28 cellular contexts compared by ENCODE assay signal in genomic region chr7:147635288-147635687, GRCh38.
"Had no signal": no experiment of that assay in that cellular context is flagged by ENCODE, and none has a peak within 500 bp of the region (broad histone marks: within the 10 kb centered on the region; RNA-seq: fewer than 3 reads in every experiment).

No MANE protein-coding gene starts in this region.

- H3K36me3 ChIP-seq: stomach, suprapubic skin, thoracic aorta, thyroid gland, tibial artery, tibial nerve, transverse colon, upper lobe of left lung, upper lobe of right lung, uterus, vagina had no signal

- H3K9me3 ChIP-seq: stomach, testis, thoracic aorta, thyroid gland, tibial artery, transverse colon, upper lobe of left lung, upper lobe of right lung, uterus, vagina had no signal

- H3K27me3 Mint-ChIP-seq: stimulated activated memory B cell treated with anti-CD40 and anti-IgM and Interleukin-4, amounts not matched to agents 10 μg/mL and 1 μg/mL and 100 μg/mL, for 72 hours; stimulated activated naive B cell treated with anti-CD40 and anti-IgM and Interleukin-4, amounts not matched to agents 10 μg/mL and 1 μg/mL and 100 μg/mL, for 72 hours; stimulated activated naive CD8-positive, alpha-beta T cell treated with anti-CD3 and anti-CD28 coated beads, Interleukin-15, amount 100 ng/mL, for 72 hours; stimulated activated naive CD8-positive, alpha-beta T cell treated with anti-CD3 and anti-CD28 coated beads, Interleukin-15, Interleukin-2, amounts not matched to agents 100 ng/mL and 50 ng/mL, for 24 hours had no signal

- H3K9me3 Mint-ChIP-seq: type B pancreatic cell had no signal

- H3K27me3 ChIP-seq: stomach, suprapubic skin, testis, thyroid gland, tibial artery, tibial nerve, transverse colon, upper lobe of left lung, upper lobe of right lung, uterus, vagina had no signal

- H3K4me3 ChIP-seq: stomach, suprapubic skin, testis, thoracic aorta, thyroid gland, tibial artery, tibial nerve, transverse colon, upper lobe of left lung, upper lobe of right lung, uterus, vagina had no signal

- FAIRE-seq: urothelium cell line had no signal

- H3K27ac Mint-ChIP-seq: stimulated activated effector memory CD8-positive, alpha-beta T cell treated with anti-CD3 and anti-CD28 coated beads, Interleukin-12 subunit alpha, Interleukin-12 subunit beta, amount 100 ng/mL, for 72 hours; stimulated activated memory B cell treated with anti-CD40 and anti-IgM and Interleukin-4, amounts not matched to agents 10 μg/mL and 1 μg/mL and 100 μg/mL, for 72 hours; stimulated activated naive B cell treated with anti-CD40 and anti-IgM and Interleukin-4, amounts not matched to agents 10 μg/mL and 1 μg/mL and 100 μg/mL, for 72 hours; stimulated activated naive CD8-positive, alpha-beta T cell treated with anti-CD3 and anti-CD28 coated beads, Interleukin-15, amount 100 ng/mL, for 72 hours; stimulated activated naive CD8-positive, alpha-beta T cell treated with anti-CD3 and anti-CD28 coated beads, Interleukin-15, Interleukin-2, amounts not matched to agents 100 ng/mL and 50 ng/mL, for 24 hours; type B pancreatic cell had no signal

- H3K4me3 Mint-ChIP-seq: stimulated activated effector memory CD8-positive, alpha-beta T cell treated with anti-CD3 and anti-CD28 coated beads, Interleukin-12 subunit alpha, Interleukin-12 subunit beta, amount 100 ng/mL, for 72 hours; stimulated activated memory B cell treated with anti-CD40 and anti-IgM and Interleukin-4, amounts not matched to agents 10 μg/mL and 1 μg/mL and 100 μg/mL, for 72 hours; stimulated activated naive B cell treated with anti-CD40 and anti-IgM and Interleukin-4, amounts not matched to agents 10 μg/mL and 1 μg/mL and 100 μg/mL, for 72 hours; stimulated activated naive CD8-positive, alpha-beta T cell treated with anti-CD3 and anti-CD28 coated beads, Interleukin-15, amount 100 ng/mL, for 72 hours; stimulated activated naive CD8-positive, alpha-beta T cell treated with anti-CD3 and anti-CD28 coated beads, Interleukin-15, Interleukin-2, amounts not matched to agents 100 ng/mL and 50 ng/mL, for 24 hours; type B pancreatic cell had no signal

- H3K27ac ChIP-seq: stomach, suprapubic skin, testis, thoracic aorta, thyroid gland, tibial artery, tibial nerve, transverse colon, upper lobe of left lung, upper lobe of right lung, uterus, vagina had no signal

- ATAC-seq: stimulated activated effector memory CD8-positive, alpha-beta T cell treated with anti-CD3 and anti-CD28 coated beads, Interleukin-12 subunit alpha, Interleukin-12 subunit beta, amount 100 ng/mL, for 72 hours; stimulated activated memory B cell treated with anti-CD40 and anti-IgM and Interleukin-4, amounts not matched to agents 10 μg/mL and 1 μg/mL and 100 μg/mL, for 72 hours; stimulated activated naive B cell treated with anti-CD40 and anti-IgM and Interleukin-4, amounts not matched to agents 10 μg/mL and 1 μg/mL and 100 μg/mL, for 72 hours; stimulated activated naive CD8-positive, alpha-beta T cell treated with anti-CD3 and anti-CD28 coated beads, Interleukin-15, amount 100 ng/mL, for 72 hours; stimulated activated naive CD8-positive, alpha-beta T cell treated with anti-CD3 and anti-CD28 coated beads, Interleukin-15, Interleukin-2, amounts not matched to agents 100 U/mL and 50 U/mL, for 24 hours; upper lobe of right lung had no signal

- H3K36me3 Mint-ChIP-seq: stimulated activated effector memory CD8-positive, alpha-beta T cell treated with anti-CD3 and anti-CD28 coated beads, Interleukin-12 subunit alpha, Interleukin-12 subunit beta, amount 100 ng/mL, for 72 hours; stimulated activated memory B cell treated with anti-CD40 and anti-IgM and Interleukin-4, amounts not matched to agents 10 μg/mL and 1 μg/mL and 100 μg/mL, for 72 hours; stimulated activated naive B cell treated with anti-CD40 and anti-IgM and Interleukin-4, amounts not matched to agents 10 μg/mL and 1 μg/mL and 100 μg/mL, for 72 hours; type B pancreatic cell had no signal

- H3K4me1 ChIP-seq: stomach, suprapubic skin, testis, thyroid gland, tibial artery, tibial nerve, transverse colon, upper lobe of left lung, upper lobe of right lung, uterus, vagina had no signal

- DNase-seq: stimulated activated CD4-positive, alpha-beta T cell treated with anti-CD3 and anti-CD28 coated beads, Interleukin-2, amount 100 ng/mL, for 48 hours; stimulated activated CD4-positive, alpha-beta T cell treated with anti-CD3 and anti-CD28 coated beads, Interleukin-4, amount 100 ng/mL, for 1 hour; stimulated activated CD4-positive, alpha-beta T cell treated with anti-CD3 and anti-CD28 coated beads, Interleukin-4, amount 100 ng/mL, for 24 hours; stimulated activated CD4-positive, alpha-beta T cell treated with anti-CD3 and anti-CD28 coated beads, Interleukin-4, amount 100 ng/mL, for 4 hours; stimulated activated CD8-positive, alpha-beta memory T cell treated with anti-CD3 and anti-CD28 coated beads, Interleukin-4, amount 100 ng/mL, for 48 hours; stimulated activated naive B cell treated with anti-CD40 and anti-IgM and Interleukin-4, amounts not matched to agents 10 μg/mL and 1 μg/mL and 100 μg/mL, for 72 hours; stimulated activated naive CD4-positive, alpha-beta T cell; stimulated activated naive CD4-positive, alpha-beta T cell treated with Interleukin-2 at 50 U/mL for 16 hours; stimulated activated naive CD8-positive, alpha-beta T cell treated with anti-CD3 and anti-CD28 coated beads, Interleukin-15, amount 100 ng/mL, for 72 hours; stimulated activated naive CD8-positive, alpha-beta T cell treated with anti-CD3 and anti-CD28 coated beads, Interleukin-15, Interleukin-2, amounts not matched to agents 100 U/mL and 50 U/mL, for 24 hours; stomach; substantia nigra; testis; thyroid gland; tibial artery; transverse colon; upper lobe of left lung; upper lobe of right lung; uterus had no signal

- H3K4me1 Mint-ChIP-seq: stimulated activated effector memory CD8-positive, alpha-beta T cell treated with anti-CD3 and anti-CD28 coated beads, Interleukin-12 subunit alpha, Interleukin-12 subunit beta, amount 100 ng/mL, for 72 hours; stimulated activated memory B cell treated with anti-CD40 and anti-IgM and Interleukin-4, amounts not matched to agents 10 μg/mL and 1 μg/mL and 100 μg/mL, for 72 hours; stimulated activated naive B cell treated with anti-CD40 and anti-IgM and Interleukin-4, amounts not matched to agents 10 μg/mL and 1 μg/mL and 100 μg/mL, for 72 hours; stimulated activated naive CD8-positive, alpha-beta T cell treated with anti-CD3 and anti-CD28 coated beads, Interleukin-15, amount 100 ng/mL, for 72 hours had no signal
